8 cellular contexts compared by ENCODE assay signal in the genomic region with DNA sequence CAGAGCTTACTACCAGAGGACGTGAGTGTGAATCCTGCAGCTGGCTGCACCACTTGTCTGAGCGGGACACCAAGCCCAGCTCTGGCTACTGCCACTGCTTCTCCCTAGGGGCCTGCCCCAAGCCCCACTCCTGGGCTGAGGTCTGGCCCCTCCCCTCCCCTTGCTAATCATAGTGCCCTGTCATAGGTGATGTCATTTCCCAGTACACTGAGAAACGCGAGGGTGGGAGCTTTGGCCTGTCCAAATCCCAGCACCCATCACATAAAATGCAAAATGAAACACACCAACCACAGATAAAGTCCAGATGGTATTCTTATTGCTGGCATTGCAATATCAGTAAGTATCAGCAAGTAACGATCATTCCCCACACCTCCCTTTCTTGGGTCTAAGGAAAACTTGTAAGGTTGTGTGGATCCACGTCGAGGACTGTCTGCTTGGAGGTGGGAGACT.
A peak's percentile ranks its signal among the peaks of the same experiment; 100 is the strongest.
DNase-seq lines count a peak whose midpoint lies in the region; ATAC-seq and TF ChIP-seq lines count a peak whose summit lies in the region.

No MANE protein-coding gene starts in this region.

- H3K9me3 ChIP-seq in testis, result no peaks in the 10 kb centered on the region

- H4K20me1 ChIP-seq in GM23338 (replicated peaks; ENCODE audit: insufficient read depth), result no peaks in the 10 kb centered on the region

- H3K9me3 Mint-ChIP-seq in GM23338 (no peaks in the 10 kb centered on the region), nephron progenitor cell (no peaks in the 10 kb centered on the region)

- ATAC-seq in GM23338 (peak; percentile 80), HG03135 (IDR thresholded peaks at IDR 0.05; ENCODE audit: unreplicated experiment) (no peak)

- H3K27ac ChIP-seq in GM23338 (ENCODE audit: low read depth) (no peak overlapping the region), testis (no peak overlapping the region)

- H3K9me2 ChIP-seq in GM23338 (ENCODE audit: insufficient read depth), result no peaks in the 10 kb centered on the region

- H3K4me3 ChIP-seq in GM12865 (ENCODE audit: low read depth, low read length) (no peak overlapping the region), GM23338 (no peak overlapping the region), testis (no peak overlapping the region)

- no peaks in the 10 kb centered on the region for H3F3A ChIP-seq in GM23338 (replicated peaks; ENCODE audit: low read depth)

- H3K4me2 ChIP-seq in GM23338, result no peak overlapping the region

- no peaks in the 10 kb centered on the region for H3K79me2 ChIP-seq in GM23338 (replicated peaks; ENCODE audit: insufficient read depth)

- no peaks in the 10 kb centered on the region for H3K36me3 ChIP-seq in GM23338 (ENCODE audit: insufficient read depth)
- no peaks in the 10 kb centered on the region for H3K36me3 ChIP-seq in testis (ENCODE audit: low read depth, missing control alignments)

- intact Hi-C loops in testis (cut with DNase I; ENCODE audit: low total_unique reads), result no loop called here

- H3K4me1 ChIP-seq in GM23338 (ENCODE audit: insufficient read depth) (no peaks in the 10 kb centered on the region), testis (peaks cover 16% of the 10 kb centered on the region)

- H3K4me3 Mint-ChIP-seq in GM23338 (no peak overlapping the region), nephron progenitor cell (no peak overlapping the region)

- H3K36me3 Mint-ChIP-seq in GM23338 (ENCODE audit: low read depth), result no peaks in the 10 kb centered on the region
- H3K36me3 Mint-ChIP-seq in nephron progenitor cell (ENCODE audit: low read depth), result no peaks in the 10 kb centered on the region

- H3K27ac Mint-ChIP-seq in GM23338 (no peak overlapping the region), nephron progenitor cell (peak overlapping the region; percentile 81)

- no peak for TF ChIP-seq POLR2A in testis (IDR thresholded peaks at IDR 0.05)

- 71 to 77% methylated on average over 5 to 7 of the region's 7 CpGs for WGBS in testis, 2 donors

- peak; percentile 73 for DNase-seq in GM12865 (ENCODE audit: low read depth)
- no peak for DNase-seq in GM23338 (ENCODE audit: low spot score)
- DNase-seq in astrocyte of the hippocampus (ENCODE audit: low read depth, low spot score), result peak; percentile 37
- no peak for DNase-seq in nephron progenitor cell
- no peak for DNase-seq in mesenteric fat pad (ENCODE audit: low spot score)
- DNase-seq in middle frontal gyrus (ENCODE audit: extremely low spot score, low spot score), result no peak
- no peak for DNase-seq in testis

- H3K27me3 ChIP-seq in GM23338 (ENCODE audit: insufficient read depth) (no peaks in the 10 kb centered on the region), testis (no peaks in the 10 kb centered on the region)

- TF ChIP-seq CTCF in GM12865 (IDR thresholded peaks at IDR 0.05; ENCODE audit: insufficient read depth, low read depth, low read length, missing control alignments) (no peak), GM23338 (conservative IDR thresholded peaks at IDR 0.05; ENCODE audit: low read depth in 2 of 2) (no peak), nephron progenitor cell (IDR thresholded peaks at IDR 0.05) (no peak), testis (IDR thresholded peaks at IDR 0.05) (no peak)

- peak overlapping the region; percentile 52; the same call in 1 of the 2 replicates for H2AFZ ChIP-seq in GM23338

- H3K27me3 Mint-ChIP-seq in GM23338 (ENCODE audit: insufficient read depth, low read depth, poor library complexity), result no peaks in the 10 kb centered on the region
- H3K27me3 Mint-ChIP-seq in nephron progenitor cell (ENCODE audit: low read depth, poor library complexity), result peaks cover 4% of the 10 kb centered on the region

- H3K4me1 Mint-ChIP-seq in GM23338 (peaks cover 6% of the 10 kb centered on the region), nephron progenitor cell (peaks cover 55% of the 10 kb centered on the region)

TF ChIP-seq in GM23338, 12 proteins besides CTCF, POLR2A, EP300 and RAD21:
- TF ChIP-seq EZH2phosphoT487 (IDR thresholded peaks at IDR 0.05; ENCODE audit: unreplicated experiment) (no peak), JUNB (IDR thresholded peaks at IDR 0.05; ENCODE audit: unreplicated experiment) (no peak), CREB1 (CRISPR knock-in tag; IDR thresholded peaks at IDR 0.05; ENCODE audit: low read depth) (0 out of 2 replicates have a peak, but pooled peaks have one; percentile 7), ZNF114 (CRISPR knock-in tag; IDR thresholded peaks at IDR 0.05) (no peak)
TF ChIP-seq in GM23338: peak in this region for 1.

Comparison
In these comparisons a context has a peak if more than half of its experiments do, and no peak if none do; other contexts are left out.
1. DNase-seq: peak in GM12865 (single experiment) and astrocyte of the hippocampus (single experiment); none in GM23338 (single experiment), nephron progenitor cell (single experiment), mesenteric fat pad (single experiment), middle frontal gyrus (single experiment) and testis (single experiment).